1 cellular context compared by ENCODE assay signal in genomic region chr7:156639426-156640256, GRCh38.
A peak's percentile ranks its signal among the peaks of the same experiment; 100 is the strongest.
TF ChIP-seq lines count a peak whose summit lies in the region.

No MANE protein-coding gene starts in this region.

TF ChIP-seq in K562, 482 proteins besides CTCF, POLR2A, EP300 and RAD21 (continued from another document and continues in another):
- TF ChIP-seq RERE (CRISPR knock-in tag; IDR thresholded peaks at IDR 0.05; ENCODE audit: borderline replicate concordance): no peak
- TF ChIP-seq SNRNP70 (optimal IDR thresholded peaks at IDR 0.05; ENCODE audit: low read depth, low read length): no peak
- TF ChIP-seq TFE3 (CRISPR knock-in tag; IDR thresholded peaks at IDR 0.05): no peak
- TF ChIP-seq UBTF (IDR thresholded peaks at IDR 0.05; ENCODE audit: borderline replicate concordance in 1 of 2, low read depth in 2 of 2, low read length in 2 of 2): 0 out of 4 replicates have a peak, but pooled peaks of 1 of the 2 experiments have one; percentile 51
- TF ChIP-seq POLR2G (IDR thresholded peaks at IDR 0.05; ENCODE audit: low read depth, low read length): peak; percentile 89
- no peak for TF ChIP-seq MAZ (CRISPR knock-in tag; conservative IDR thresholded peaks at IDR 0.05 in 1 of 2, IDR thresholded peaks at IDR 0.05 in 1 of 2)
- no peak for TF ChIP-seq NONO (IDR thresholded peaks at IDR 0.05; ENCODE audit: low read depth in 2 of 2, low read length in 1 of 2)
- no peak; the same call in 1 of the 2 replicates for TF ChIP-seq SMARCA5 (IDR thresholded peaks at IDR 0.05)
- TF ChIP-seq NEUROD1 (IDR thresholded peaks at IDR 0.05; ENCODE audit: borderline replicate concordance, low read depth, low read length, partially characterized antibody): no peak
- TF ChIP-seq ZNF347 (CRISPR knock-in tag; IDR thresholded peaks at IDR 0.05; ENCODE audit: low read depth): no peak
- peak; percentile 19 to 58; a peak in 3 of 4 replicates for TF ChIP-seq MNT (conservative IDR thresholded peaks at IDR 0.05)
- TF ChIP-seq WHSC1 (IDR thresholded peaks at IDR 0.05; ENCODE audit: low read length): no peak
- TF ChIP-seq CBX8 (IDR thresholded peaks at IDR 0.05; ENCODE audit: borderline replicate concordance, extremely low read depth, low read depth, low read length, poor library complexity, severe bottlenecking): no peak
- TF ChIP-seq ZC3H8 (IDR thresholded peaks at IDR 0.05): 0 out of 2 replicates have a peak, but pooled peaks have one; percentile 17
- no peak for TF ChIP-seq ZNF696 (CRISPR knock-in tag; conservative IDR thresholded peaks at IDR 0.05)
- no peak for TF ChIP-seq PCBP2 (IDR thresholded peaks at IDR 0.05; ENCODE audit: low read depth, low read length, poor library complexity, severe bottlenecking)
- TF ChIP-seq CHD4 (IDR thresholded peaks at IDR 0.05; ENCODE audit: insufficient read depth, insufficient replicate concordance, low read depth, low read length, poor library complexity, severe bottlenecking): no peak
- TF ChIP-seq TFAP4 (CRISPR knock-in tag; IDR thresholded peaks at IDR 0.05; ENCODE audit: borderline replicate concordance): peak; percentile 48; the same call in 1 of the 2 replicates
- peak; percentile 90 for TF ChIP-seq ZNF395 (CRISPR knock-in tag; IDR thresholded peaks at IDR 0.05)
- TF ChIP-seq, protein P1, sequence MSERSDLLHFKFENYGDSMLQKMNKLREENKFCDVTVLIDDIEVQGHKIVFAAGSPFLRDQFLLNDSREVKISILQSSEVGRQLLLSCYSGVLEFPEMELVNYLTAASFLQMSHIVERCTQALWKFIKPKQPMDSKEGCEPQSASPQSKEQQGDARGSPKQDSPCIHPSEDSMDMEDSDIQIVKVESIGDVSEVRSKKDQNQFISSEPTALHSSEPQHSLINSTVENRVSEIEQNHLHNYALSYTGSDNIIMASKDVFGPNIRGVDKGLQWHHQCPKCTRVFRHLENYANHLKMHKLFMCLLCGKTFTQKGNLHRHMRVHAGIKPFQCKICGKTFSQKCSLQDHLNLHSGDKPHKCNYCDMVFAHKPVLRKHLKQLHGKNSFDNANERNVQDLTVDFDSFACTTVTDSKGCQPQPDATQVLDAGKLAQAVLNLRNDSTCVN (CRISPR knock-in tag; IDR thresholded peaks at IDR 0.05): no peak
- TF ChIP-seq JUN (IDR thresholded peaks at IDR 0.05; ENCODE audit: borderline replicate concordance, low read depth, low read length): no peak
- no peak for TF ChIP-seq JUN (CRISPR knock-in tag; IDR thresholded peaks at IDR 0.05; ENCODE audit: borderline replicate concordance)
- TF ChIP-seq, protein P2, sequence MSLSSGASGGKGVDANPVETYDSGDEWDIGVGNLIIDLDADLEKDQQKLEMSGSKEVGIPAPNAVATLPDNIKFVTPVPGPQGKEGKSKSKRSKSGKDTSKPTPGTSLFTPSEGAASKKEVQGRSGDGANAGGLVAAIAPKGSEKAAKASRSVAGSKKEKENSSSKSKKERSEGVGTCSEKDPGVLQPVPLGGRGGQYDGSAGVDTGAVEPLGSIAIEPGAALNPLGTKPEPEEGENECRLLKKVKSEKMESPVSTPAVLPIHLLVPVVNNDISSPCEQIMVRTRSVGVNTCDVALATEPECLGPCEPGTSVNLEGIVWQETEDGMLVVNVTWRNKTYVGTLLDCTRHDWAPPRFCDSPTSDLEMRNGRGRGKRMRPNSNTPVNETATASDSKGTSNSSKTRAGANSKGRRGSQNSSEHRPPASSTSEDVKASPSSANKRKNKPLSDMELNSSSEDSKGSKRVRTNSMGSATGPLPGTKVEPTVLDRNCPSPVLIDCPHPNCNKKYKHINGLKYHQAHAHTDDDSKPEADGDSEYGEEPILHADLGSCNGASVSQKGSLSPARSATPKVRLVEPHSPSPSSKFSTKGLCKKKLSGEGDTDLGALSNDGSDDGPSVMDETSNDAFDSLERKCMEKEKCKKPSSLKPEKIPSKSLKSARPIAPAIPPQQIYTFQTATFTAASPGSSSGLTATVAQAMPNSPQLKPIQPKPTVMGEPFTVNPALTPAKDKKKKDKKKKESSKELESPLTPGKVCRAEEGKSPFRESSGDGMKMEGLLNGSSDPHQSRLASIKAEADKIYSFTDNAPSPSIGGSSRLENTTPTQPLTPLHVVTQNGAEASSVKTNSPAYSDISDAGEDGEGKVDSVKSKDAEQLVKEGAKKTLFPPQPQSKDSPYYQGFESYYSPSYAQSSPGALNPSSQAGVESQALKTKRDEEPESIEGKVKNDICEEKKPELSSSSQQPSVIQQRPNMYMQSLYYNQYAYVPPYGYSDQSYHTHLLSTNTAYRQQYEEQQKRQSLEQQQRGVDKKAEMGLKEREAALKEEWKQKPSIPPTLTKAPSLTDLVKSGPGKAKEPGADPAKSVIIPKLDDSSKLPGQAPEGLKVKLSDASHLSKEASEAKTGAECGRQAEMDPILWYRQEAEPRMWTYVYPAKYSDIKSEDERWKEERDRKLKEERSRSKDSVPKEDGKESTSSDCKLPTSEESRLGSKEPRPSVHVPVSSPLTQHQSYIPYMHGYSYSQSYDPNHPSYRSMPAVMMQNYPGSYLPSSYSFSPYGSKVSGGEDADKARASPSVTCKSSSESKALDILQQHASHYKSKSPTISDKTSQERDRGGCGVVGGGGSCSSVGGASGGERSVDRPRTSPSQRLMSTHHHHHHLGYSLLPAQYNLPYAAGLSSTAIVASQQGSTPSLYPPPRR (CRISPR knock-in tag; IDR thresholded peaks at IDR 0.05; ENCODE audit: borderline replicate concordance): 0 out of 2 replicates have a peak, but pooled peaks have one; percentile 60
- TF ChIP-seq RBBP5 (IDR thresholded peaks at IDR 0.05; ENCODE audit: borderline replicate concordance, insufficient read depth, low read length, poor library complexity, severe bottlenecking): no peak
- no peak for TF ChIP-seq ZNF212 (CRISPR knock-in tag; IDR thresholded peaks at IDR 0.05)
- 0 out of 2 replicates have a peak, but pooled peaks have one; percentile 44 for TF ChIP-seq JUNB (CRISPR knock-in tag; conservative IDR thresholded peaks at IDR 0.05)
- peak; percentile 66; the same call in 1 of the 2 replicates for TF ChIP-seq GABPB1 (CRISPR knock-in tag; IDR thresholded peaks at IDR 0.05)
- no peak for TF ChIP-seq NFIX (CRISPR knock-in tag; IDR thresholded peaks at IDR 0.05; ENCODE audit: low read depth)
- no peak for TF ChIP-seq ZNF707 (CRISPR knock-in tag; conservative IDR thresholded peaks at IDR 0.05)
